Comparison of ENCODE assay signal across 15 cellular contexts in the genomic region with DNA sequence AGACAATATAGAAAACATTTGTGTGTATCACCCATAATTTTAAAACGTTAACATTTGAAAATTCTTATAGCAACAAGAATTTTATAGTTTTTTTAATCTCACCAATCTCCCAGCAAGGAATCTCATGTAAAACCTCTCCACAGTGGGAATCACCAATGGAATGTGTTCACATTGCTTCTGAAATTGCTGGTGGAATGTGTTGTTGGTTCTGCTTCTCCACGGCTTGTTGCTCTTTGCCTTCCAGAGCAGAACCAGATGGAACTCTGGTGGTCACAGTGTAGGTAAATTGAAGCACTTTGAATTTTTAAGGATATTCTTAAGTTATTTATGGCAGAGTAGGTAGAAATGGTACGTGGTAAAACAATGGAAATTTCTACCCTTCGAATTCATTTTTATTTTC.
"Had no signal": no experiment of that assay in that cellular context is flagged by ENCODE, and none has a peak within 500 bp of the region (broad histone marks: within the 10 kb centered on the region; RNA-seq: fewer than 3 reads in every experiment).

No MANE protein-coding gene starts in this region.

- H3K4me1 ChIP-seq: lower lobe of right lung, transverse colon had no signal

- H3K9me3 ChIP-seq: lower lobe of right lung, transverse colon had no signal

- DNase-seq: activated CD4-positive, alpha-beta T cell treated with anti-CD3 and anti-CD28 coated beads for 1 hour; activated CD4-positive, alpha-beta T cell treated with anti-CD3 and anti-CD28 coated beads, Interleukin-2, amount 50 U/mL, for 48 hours; activated CD8-positive, alpha-beta memory T cell treated with anti-CD3 and anti-CD28 coated beads, Interleukin-2, amount 10 ng/mL, durations not matched to agents 7 days and 5 days; activated effector memory CD4-positive, alpha-beta T cell treated with anti-CD3 and anti-CD28 coated beads, Interleukin-2, amount 50 U/mL, for 16 hours; activated T-cell treated with anti-CD3 and anti-CD28 coated beads, Interleukin-2, amount 50 U/mL, for 24 hours; anterior cingulate cortex; effector memory CD8-positive, alpha-beta T cell; hippocampal formation; lower lobe of right lung; naive thymus-derived CD4-positive, alpha-beta T cell; small intestine; transverse colon had no signal

- H3K27ac ChIP-seq: epithelial cell of prostate, lower lobe of right lung, transverse colon had no signal

- H3K27me3 ChIP-seq: transverse colon had no signal

- H3K27me3 Mint-ChIP-seq: activated CD8-positive, alpha-beta memory T cell treated with anti-CD3 and anti-CD28 coated beads, Interleukin-2, amount 10 ng/mL, durations not matched to agents 7 days and 5 days; activated naive CD8-positive, alpha-beta T cell; activated T-cell treated with anti-CD3 and anti-CD28 coated beads, Interleukin-2, amount 50 U/mL, for 24 hours; effector memory CD8-positive, alpha-beta T cell; naive thymus-derived CD4-positive, alpha-beta T cell; stimulated activated memory B cell treated with anti-CD40 and anti-IgM and Interleukin-4, amounts not matched to agents 10 μg/mL and 1 μg/mL and 100 μg/mL, for 72 hours had no signal

- H3K9me3 Mint-ChIP-seq: activated T-cell treated with anti-CD3 and anti-CD28 coated beads, Interleukin-2, amount 50 U/mL, for 24 hours; effector memory CD8-positive, alpha-beta T cell; naive thymus-derived CD4-positive, alpha-beta T cell; stimulated activated memory B cell treated with anti-CD40 and anti-IgM and Interleukin-4, amounts not matched to agents 10 μg/mL and 1 μg/mL and 100 μg/mL, for 72 hours had no signal

- H3K4me1 Mint-ChIP-seq: activated CD8-positive, alpha-beta memory T cell treated with anti-CD3 and anti-CD28 coated beads, Interleukin-2, amount 10 ng/mL, durations not matched to agents 7 days and 5 days; stimulated activated memory B cell treated with anti-CD40 and anti-IgM and Interleukin-4, amounts not matched to agents 10 μg/mL and 1 μg/mL and 100 μg/mL, for 72 hours had no signal

- ATAC-seq: activated CD8-positive, alpha-beta memory T cell treated with anti-CD3 and anti-CD28 coated beads, Interleukin-2, amount 10 ng/mL, durations not matched to agents 7 days and 5 days; effector memory CD8-positive, alpha-beta T cell; lower lobe of right lung; naive thymus-derived CD4-positive, alpha-beta T cell; stimulated activated memory B cell treated with anti-CD40 and anti-IgM and Interleukin-4, amounts not matched to agents 10 μg/mL and 1 μg/mL and 100 μg/mL, for 72 hours had no signal

- H3K4me3 Mint-ChIP-seq: activated CD8-positive, alpha-beta memory T cell treated with anti-CD3 and anti-CD28 coated beads, Interleukin-2, amount 10 ng/mL, durations not matched to agents 7 days and 5 days; activated naive CD8-positive, alpha-beta T cell; activated T-cell treated with anti-CD3 and anti-CD28 coated beads, Interleukin-2, amount 50 U/mL, for 24 hours; effector memory CD8-positive, alpha-beta T cell; naive thymus-derived CD4-positive, alpha-beta T cell; stimulated activated memory B cell treated with anti-CD40 and anti-IgM and Interleukin-4, amounts not matched to agents 10 μg/mL and 1 μg/mL and 100 μg/mL, for 72 hours had no signal

- H3K4me3 ChIP-seq: lower lobe of right lung, transverse colon had no signal

- H3K27ac Mint-ChIP-seq: activated CD8-positive, alpha-beta memory T cell treated with anti-CD3 and anti-CD28 coated beads, Interleukin-2, amount 10 ng/mL, durations not matched to agents 7 days and 5 days; activated naive CD8-positive, alpha-beta T cell; activated T-cell treated with anti-CD3 and anti-CD28 coated beads, Interleukin-2, amount 50 U/mL, for 24 hours; effector memory CD8-positive, alpha-beta T cell; naive thymus-derived CD4-positive, alpha-beta T cell; stimulated activated memory B cell treated with anti-CD40 and anti-IgM and Interleukin-4, amounts not matched to agents 10 μg/mL and 1 μg/mL and 100 μg/mL, for 72 hours had no signal
